Comparison of ENCODE assay signal across 12 cellular contexts in the genomic region with DNA sequence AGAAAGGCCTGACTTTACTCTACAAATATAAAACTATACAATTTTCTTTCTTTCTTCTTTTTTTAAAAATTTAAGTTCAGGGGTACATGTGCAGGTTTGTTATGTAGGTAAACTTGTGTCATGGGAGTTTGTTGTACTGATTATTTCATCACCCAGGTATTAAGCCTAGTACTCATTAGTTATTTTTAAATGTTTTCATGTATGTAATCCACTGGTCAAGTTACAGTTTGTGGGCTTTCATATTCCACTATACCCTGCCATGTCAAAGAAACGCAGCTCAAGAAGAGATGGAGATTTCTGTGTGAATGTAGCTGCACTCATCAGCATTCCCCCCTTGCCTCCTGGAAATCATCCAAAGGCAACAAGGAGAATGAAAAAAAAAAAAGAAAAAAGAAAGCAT. TPM values are rescaled to one million over a fixed set of nuclear protein-coding genes. Genes with fewer than 3 reads are reported as not detected.
DNase-seq lines count a peak whose midpoint lies in the region; ATAC-seq and TF ChIP-seq lines count a peak whose summit lies in the region.
"Had no signal": no experiment of that assay in that cellular context is flagged by ENCODE, and none has a peak within 500 bp of the region (broad histone marks: within the 10 kb centered on the region; RNA-seq: fewer than 3 reads in every experiment).

No MANE protein-coding gene starts in this region.

- no peak overlapping the region for H3K4me3 Mint-ChIP-seq in immature natural killer cell
- H3K4me3 Mint-ChIP-seq: CD4-positive, alpha-beta memory T cell had no signal

- H3K4me1 Mint-ChIP-seq in immature natural killer cell = no peaks in the 10 kb centered on the region
- H3K4me1 Mint-ChIP-seq: CD4-positive, alpha-beta memory T cell had no signal

- no peak for TF ChIP-seq CTCF in Loucy (conservative IDR thresholded peaks at IDR 0.05; ENCODE audit: low read length)
- TF ChIP-seq CTCF in OCI-LY7 (conservative IDR thresholded peaks at IDR 0.05; ENCODE audit: low read length) = no peak
- no peak for TF ChIP-seq CTCF in esophagus muscularis mucosa (IDR thresholded peaks at IDR 0.05)
- no peak for TF ChIP-seq CTCF in gastrocnemius medialis (IDR thresholded peaks at IDR 0.05 in 4 of 5, conservative IDR thresholded peaks at IDR 0.05 in 1 of 5)

- ATAC-seq in gastrocnemius medialis (peak; percentile 76 to 85), HG03108 (IDR thresholded peaks at IDR 0.05; ENCODE audit: unreplicated experiment) (no peak), GM18505 (IDR thresholded peaks at IDR 0.05; ENCODE audit: unreplicated experiment) (no peak)

- CTCF ChIA-PET in OCI-LY7 (lab: Charles Lee; ENCODE audit: unreplicated experiment) = no interaction called here

- no peaks in the 10 kb centered on the region for H3K79me2 ChIP-seq in Loucy (ENCODE audit: insufficient read depth, low read length)
- no peaks in the 10 kb centered on the region for H3K79me2 ChIP-seq in OCI-LY7 (ENCODE audit: insufficient read depth, low read depth, low read length)

- no peak for TF ChIP-seq EP300 in esophagus muscularis mucosa (IDR thresholded peaks at IDR 0.05)

- in situ Hi-C loops in gastrocnemius medialis (cut with MboI; ENCODE audit: low sequenced_read_pairs in 4 of 4) = no loop called here

- no peaks in the 10 kb centered on the region for H3K36me3 Mint-ChIP-seq in immature natural killer cell
- H3K36me3 Mint-ChIP-seq: CD4-positive, alpha-beta memory T cell had no signal

- peaks cover 8% of the 10 kb centered on the region for H3K4me1 ChIP-seq in Loucy (ENCODE audit: insufficient read depth, low read length, poor library complexity, severe bottlenecking)
- H3K4me1 ChIP-seq in OCI-LY7 (ENCODE audit: insufficient read depth, low read length, poor library complexity, severe bottlenecking) = peaks cover 71% of the 10 kb centered on the region
- peaks cover 10 to 14% (median 11%) of the 10 kb centered on the region in 4 donors for H3K4me1 ChIP-seq in esophagus muscularis mucosa
- peaks cover 21 to 25% of the 10 kb centered on the region in 2 donors for H3K4me1 ChIP-seq in gastrocnemius medialis
- H3K4me1 ChIP-seq: BE2C had no signal

- H4K20me1 ChIP-seq in Loucy (ENCODE audit: insufficient read depth, low read length, poor library complexity, severe bottlenecking) = no peaks in the 10 kb centered on the region
- H4K20me1 ChIP-seq in OCI-LY7 (ENCODE audit: insufficient read depth, low read length) = no peaks in the 10 kb centered on the region

- DNase-seq in OCI-LY7 (ENCODE audit: low spot score) (no peak), esophagus muscularis mucosa (ENCODE audit: extremely low spot score) (peak; percentile 37), gastrocnemius medialis (no peak), immature natural killer cell (no peak)
- DNase-seq: BE2C; CD4-positive, alpha-beta memory T cell; DMS153; GF-D8 had no signal

- peaks cover 0 to 2% (median 0%) of the 10 kb centered on the region in 3 donors for H3K27me3 Mint-ChIP-seq in immature natural killer cell (ENCODE audit: low read depth in 3 of 3)

- H3K27ac Mint-ChIP-seq in immature natural killer cell = no peak overlapping the region
- H3K27ac Mint-ChIP-seq: CD4-positive, alpha-beta memory T cell had no signal

- H3F3A ChIP-seq in Loucy (ENCODE audit: low read depth) = no peaks in the 10 kb centered on the region

- no TSS peak for BruUV-seq in OCI-LY7 (replicated peaks; lab: Mats Ljungman, UMichigan)

- TF ChIP-seq POLR2A in esophagus muscularis mucosa (IDR thresholded peaks at IDR 0.05; ENCODE audit: low read depth) = no peak
- TF ChIP-seq POLR2A in gastrocnemius medialis (IDR thresholded peaks at IDR 0.05) = no peak
- no peak for TF ChIP-seq POLR2A in GM18505 (IDR thresholded peaks at IDR 0.05; ENCODE audit: borderline replicate concordance, extremely low read depth, insufficient read depth, insufficient read length)

- H3K27me3 ChIP-seq in Loucy (ENCODE audit: insufficient read depth, low read length, poor library complexity, severe bottlenecking) = no peaks in the 10 kb centered on the region
- H3K27me3 ChIP-seq in esophagus muscularis mucosa = no peaks in the 10 kb centered on the region
- no peaks in the 10 kb centered on the region for H3K27me3 ChIP-seq in gastrocnemius medialis
- H3K27me3 ChIP-seq: BE2C had no signal

- H3K9me2 ChIP-seq in Loucy (replicated peaks; ENCODE audit: low read depth, low read length) = no peaks in the 10 kb centered on the region
- H3K9me2 ChIP-seq in OCI-LY7 (ENCODE audit: insufficient read depth, low read length) = no peaks in the 10 kb centered on the region

- no peak overlapping the region for H3K4me3 ChIP-seq in Loucy (ENCODE audit: low read length, poor library complexity, severe bottlenecking)
- no peak overlapping the region for H3K4me3 ChIP-seq in OCI-LY7 (ENCODE audit: low read depth, low read length, poor library complexity, severe bottlenecking)
- H3K4me3 ChIP-seq in esophagus muscularis mucosa = no peak overlapping the region
- no peak overlapping the region for H3K4me3 ChIP-seq in gastrocnemius medialis

- no peak overlapping the region for H3K4me2 ChIP-seq in Loucy (ENCODE audit: low read depth, low read length, poor library complexity, severe bottlenecking)
- peak overlapping the region; percentile 87 for H3K4me2 ChIP-seq in OCI-LY7 (ENCODE audit: low read length)

- H2AFZ ChIP-seq in Loucy (ENCODE audit: low read length) = peak overlapping the region; percentile 81
- H2AFZ ChIP-seq in OCI-LY7 (ENCODE audit: low read length) = peak overlapping the region; percentile 85

- intact Hi-C loops in OCI-LY7 (cut with micrococcal nuclease; ENCODE audit: unreplicated experiment) (no loop called here), esophagus muscularis mucosa (cut with DNase I) (no loop called here), gastrocnemius medialis (cut with DNase I; ENCODE audit: low total_unique reads) (no loop called here)

- 88% methylated on average over 1 of the region's 1 CpG for WGBS in esophagus muscularis mucosa

- H3K36me3 ChIP-seq in Loucy (ENCODE audit: insufficient read depth, low read length) = no peaks in the 10 kb centered on the region
- peaks cover 12% of the 10 kb centered on the region for H3K36me3 ChIP-seq in OCI-LY7 (ENCODE audit: insufficient read depth, low read length)
- no peaks in the 10 kb centered on the region for H3K36me3 ChIP-seq in esophagus muscularis mucosa
- no peaks in the 10 kb centered on the region for H3K36me3 ChIP-seq in gastrocnemius medialis
- H3K36me3 ChIP-seq: BE2C had no signal

- H3K9ac ChIP-seq in Loucy (ENCODE audit: low read depth, low read length, poor library complexity, severe bottlenecking) = peak overlapping the region; percentile 25

- POLR2A ChIA-PET in OCI-LY7 (lab: Charles Lee) = interaction anchor here (0.8 to 1.8 kb wide), 6 partner anchors 23 to 61 kb away, joined by 3 to 7 read pairs (median 4); no protein-coding TSS in a partner anchor

- H3K9me3 ChIP-seq in Loucy (ENCODE audit: insufficient read depth, low read depth, low read length) (peaks cover 5% of the 10 kb centered on the region; the same call in 1 of the 2 replicates), OCI-LY7 (ENCODE audit: low read length) (peaks cover 15% of the 10 kb centered on the region; the same call in 1 of the 2 replicates), esophagus muscularis mucosa (no peaks in the 10 kb centered on the region), gastrocnemius medialis (no peaks in the 10 kb centered on the region)
- H3K9me3 ChIP-seq: BE2C had no signal

- H3K9me3 Mint-ChIP-seq in immature natural killer cell = no peaks in the 10 kb centered on the region

- H3K27ac ChIP-seq in OCI-LY7 (ENCODE audit: low read depth, low read length, poor library complexity, severe bottlenecking) (peak overlapping the region; percentile 90), esophagus muscularis mucosa (replicated peaks in 1 of 4) (no peak overlapping the region), gastrocnemius medialis (peak overlapping the region in 3 of 4 donors; percentile 33 to 64 (median 47))
- H3K27ac ChIP-seq: C4-2B had no signal

RNA-seq across cellular contexts. Expression of a gene that starts 31.2 kb away (rescaled TPM):
- total RNA-seq in OCI-LY7 (2014; rRNA removed; shearing (Covaris generic)) = 0.79 and 1.5 TPM in 2 replicates
- total RNA-seq in OCI-LY7 (2022) = 0.13 and 0.39 TPM in 2 replicates
- total RNA-seq in esophagus muscularis mucosa = 100 to 1,000 TPM; 103 to 136 (median 136) TPM
- 10 to 100 TPM; 32.8 to 72.2 (median 50.9) TPM for total RNA-seq in gastrocnemius medialis
- polyA plus RNA-seq in immature natural killer cell = 1 to 10 TPM; 5.2 to 6.9 (median 6.0) TPM

Comparison
In these comparisons a context has a peak if more than half of its experiments do, and no peak if none do; other contexts are left out.
1. H3K27ac ChIP-seq: peak in OCI-LY7 (single experiment) and gastrocnemius medialis (3 of 4); none in esophagus muscularis mucosa (0 of 4).
2. ATAC-seq: peak in gastrocnemius medialis (2 of 2); none in HG03108 (single experiment) and GM18505 (single experiment).
3. RNA of a gene that starts 31.2 kb away (total RNA-seq): 103 to 136 TPM in esophagus muscularis mucosa and 32.8 to 72.2 TPM in gastrocnemius medialis; 0.13 to 1.5 TPM in OCI-LY7; every median in the first group is over 10 times any median in the second.